In the genomic region with DNA sequence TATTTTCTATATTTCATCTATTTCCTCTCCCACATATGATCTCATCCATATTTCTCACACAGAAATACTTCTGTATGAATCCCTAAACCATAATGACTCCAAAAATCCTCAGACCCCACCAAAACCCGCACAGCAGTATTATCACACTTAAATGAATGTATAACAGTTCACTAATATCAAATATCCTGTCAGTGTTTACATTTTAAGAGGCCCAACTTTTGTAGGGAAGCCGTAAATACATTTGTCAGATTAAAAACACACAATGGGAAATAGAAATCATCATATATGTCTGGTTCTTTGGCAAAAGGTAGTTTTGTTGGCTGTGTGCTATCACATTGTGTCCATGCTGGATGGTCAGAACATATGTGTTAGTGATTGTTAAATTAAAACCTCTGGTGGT, we compare ENCODE assay signal across 21 cellular contexts.
"Had no signal": no experiment of that assay in that cellular context is flagged by ENCODE, and none has a peak within 500 bp of the region (broad histone marks: within the 10 kb centered on the region; RNA-seq: fewer than 3 reads in every experiment).

No MANE protein-coding gene starts in this region.

- H3K36me3 ChIP-seq: colonic mucosa, left ventricle myocardium inferior, neutrophil, ovary, right atrium auricular region, sigmoid colon, thoracic aorta, transverse colon had no signal

- DNase-seq: colonic mucosa; dermis blood vessel endothelial cell; erythroblast; foreskin keratinocyte; kidney; left cardiac atrium; left ventricle myocardium inferior; mesenchymal stem cell; naive B cell; ovary; sigmoid colon; stimulated activated CD4-positive, alpha-beta T cell treated with anti-CD3 and anti-CD28 coated beads, Interleukin-2, amount 100 ng/mL, for 24 hours; stimulated activated CD4-positive, alpha-beta T cell treated with anti-CD3 and anti-CD28 coated beads, Interleukin-4, amount 100 ng/mL, for 4 hours; stimulated activated naive B cell treated with anti-CD40 and anti-IgM and Interleukin-4, amounts not matched to agents 10 μg/mL and 1 μg/mL and 100 μg/mL, for 72 hours; stimulated activated naive CD8-positive, alpha-beta T cell treated with anti-CD3 and anti-CD28 coated beads, Interleukin-15, amount 100 ng/mL, for 72 hours; transverse colon had no signal

- H3K27me3 ChIP-seq: ovary, right atrium auricular region, sigmoid colon had no signal

- H3K9me3 ChIP-seq: colonic mucosa, left ventricle myocardium inferior, neutrophil, ovary, right atrium auricular region, sigmoid colon, thoracic aorta, transverse colon had no signal

- H3K4me1 ChIP-seq: colonic mucosa, foreskin keratinocyte had no signal

- H3K4me3 ChIP-seq: colonic mucosa, left ventricle myocardium inferior, lung, ovary, right atrium auricular region, sigmoid colon, skin epidermis, thoracic aorta, transverse colon had no signal

- H3K27ac ChIP-seq: colonic mucosa, foreskin keratinocyte, left ventricle myocardium inferior, neutrophil, ovary, right atrium auricular region, sigmoid colon, skin epidermis, thoracic aorta, transverse colon had no signal
